ENCODE assay signal across 24 cellular contexts in the genomic region with DNA sequence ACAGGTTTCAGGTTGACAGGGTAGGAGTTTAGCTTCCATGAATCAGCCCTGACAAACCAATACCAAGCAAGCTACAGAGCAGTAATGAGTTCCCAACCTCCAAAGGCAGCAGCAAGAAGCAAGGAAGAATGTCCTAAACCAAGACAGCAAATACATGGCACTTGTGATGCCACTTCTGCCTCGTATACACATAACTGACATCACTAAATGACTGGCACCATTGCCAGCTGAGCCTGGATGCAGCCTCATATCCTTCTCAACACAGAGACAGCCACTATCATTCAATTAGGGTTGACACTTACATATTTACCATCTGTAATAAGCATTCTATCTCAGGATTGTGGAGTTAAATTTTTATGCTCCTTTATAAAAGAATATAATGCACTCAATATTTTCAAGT. TPM values are rescaled to one million over a fixed set of nuclear protein-coding genes. Genes with fewer than 3 reads are reported as not detected.
DNase-seq lines count a peak whose midpoint lies in the region; ATAC-seq and TF ChIP-seq lines count a peak whose summit lies in the region.
"Had no signal": no experiment of that assay in that cellular context is flagged by ENCODE, and none has a peak within 500 bp of the region (broad histone marks: within the 10 kb centered on the region; RNA-seq: fewer than 3 reads in every experiment).

No MANE protein-coding gene starts in this region.

- H3K4me3 ChIP-seq in HL-60 (replicated peaks; ENCODE audit: insufficient read depth, low read length), result no peak overlapping the region
- no peak overlapping the region for H3K4me3 ChIP-seq in spleen
- H3K4me3 ChIP-seq in gastroesophageal sphincter, result no peak overlapping the region
- H3K4me3 ChIP-seq in esophagus squamous epithelium, result no peak overlapping the region
- H3K4me3 ChIP-seq: sigmoid colon, SK-N-MC had no signal

- H3K27ac ChIP-seq in HL-60 (replicated peaks) (peak overlapping the region; percentile 93), spleen (peak overlapping the region in 7 of 8 donors; percentile 9 to 93 (median 87)), gastroesophageal sphincter (peak overlapping the region in 1 of 4 donors; percentile 28), esophagus squamous epithelium (no peak overlapping the region)
- H3K27ac ChIP-seq: sigmoid colon, SK-N-MC had no signal

- ATAC-seq in activated T-cell treated with anti-CD3 and anti-CD28 coated beads, Interleukin-2, amount 50 U/mL, for 72 hours (replicated peaks in 1 of 2), result peak; percentile 14 to 30
- no peak for ATAC-seq in central memory CD8-positive, alpha-beta T cell (replicated peaks; ENCODE audit: extremely low read depth, poor library complexity, severe bottlenecking)
- no peak for ATAC-seq in gastroesophageal sphincter
- ATAC-seq: esophagus mucosa had no signal

- H3K36me3 ChIP-seq in spleen (no peaks in the 10 kb centered on the region), gastroesophageal sphincter (no peaks in the 10 kb centered on the region), esophagus squamous epithelium (no peaks in the 10 kb centered on the region)
- H3K36me3 ChIP-seq: sigmoid colon had no signal

- TF ChIP-seq POLR2A in spleen (IDR thresholded peaks at IDR 0.05), result no peak
- TF ChIP-seq POLR2A in gastroesophageal sphincter (IDR thresholded peaks at IDR 0.05), result no peak
- TF ChIP-seq POLR2A in esophagus squamous epithelium (IDR thresholded peaks at IDR 0.05), result no peak

- 31 to 58% (median 57%) methylated on average over 1 of the region's 1 CpG for WGBS in spleen, 5 donors
- 67% methylated on average over 1 of the region's 1 CpG; no CpG with 5 or more reads in 1 of the 2 donors for whole genome bisulfite sequencing in gastroesophageal sphincter (ENCODE audit: low coverage in 1 of 2), 2 donors
- 47 to 60% methylated on average over 1 of the region's 1 CpG for WGBS in esophagus squamous epithelium, 2 donors

- intact Hi-C loops in spleen (cut with DNase I; ENCODE audit: low total_unique reads), result no loop called here
- intact Hi-C loops in esophagus squamous epithelium (cut with DNase I), result loop anchor here (10.0 kb wide), 1 partner anchor 248 kb away; the partner anchor contains the start of gene RAP1B

- TF ChIP-seq CTCF in HL-60 (IDR thresholded peaks at IDR 0.05; ENCODE audit: insufficient read depth, low read length) (no peak), spleen (IDR thresholded peaks at IDR 0.05 in 8 of 11, conservative IDR thresholded peaks at IDR 0.05 in 3 of 11) (no peak), gastroesophageal sphincter (IDR thresholded peaks at IDR 0.05) (no peak), esophagus squamous epithelium (IDR thresholded peaks at IDR 0.05) (no peak)

- peak overlapping the region; percentile 65 to 68 for H3K4me3 Mint-ChIP-seq in activated T-cell treated with anti-CD3 and anti-CD28 coated beads, Interleukin-2, amount 50 U/mL, for 72 hours
- H3K4me3 Mint-ChIP-seq in central memory CD8-positive, alpha-beta T cell, result peak overlapping the region; percentile 36
- H3K4me3 Mint-ChIP-seq: activated naive CD4-positive, alpha-beta T cell treated with anti-CD3 and anti-CD28 coated beads, Interleukin-2, amount 10 ng/mL, durations not matched to agents 7 days and 5 days; H9 had no signal

- H3K27ac Mint-ChIP-seq in activated T-cell treated with anti-CD3 and anti-CD28 coated beads, Interleukin-2, amount 50 U/mL, for 72 hours, result peak overlapping the region; percentile 89
- H3K27ac Mint-ChIP-seq in central memory CD8-positive, alpha-beta T cell (ENCODE audit: low read depth), result peak overlapping the region; percentile 85
- H3K27ac Mint-ChIP-seq: H9 had no signal

- H3K9me3 ChIP-seq in spleen, result no peaks in the 10 kb centered on the region
- H3K9me3 ChIP-seq in gastroesophageal sphincter, result no peaks in the 10 kb centered on the region
- no peaks in the 10 kb centered on the region for H3K9me3 ChIP-seq in esophagus squamous epithelium
- H3K9me3 ChIP-seq: Caco-2, sigmoid colon had no signal

- peak; percentile 29 to 41 for DNase-seq in activated T-cell treated with anti-CD3 and anti-CD28 coated beads, Interleukin-2, amount 50 U/mL, for 72 hours
- DNase-seq in activated T-cell treated with anti-CD3 and anti-CD28 coated beads, Interleukin-2, amount 50 U/mL, for 48 hours, result no peak
- DNase-seq in HL-60 (ENCODE audit: low read depth in 1 of 2, low spot score in 1 of 2), result no peak
- no peak for DNase-seq in central memory CD8-positive, alpha-beta T cell (ENCODE audit: low spot score in 2 of 2)
- DNase-seq in spleen, result no peak
- no peak for DNase-seq in occipital lobe (lab: John Stamatoyannopoulos, UW)
- DNase-seq in esophagus squamous epithelium (lab: John Stamatoyannopoulos, UW), result no peak
- DNase-seq: activated CD4-positive, CD25-positive, alpha-beta regulatory T cell; activated CD8-positive, alpha-beta memory T cell treated with anti-CD3 and anti-CD28 coated beads, Interleukin-2, amount 50 U/mL, for 48 hours; activated naive CD4-positive, alpha-beta T cell treated with anti-CD3 and anti-CD28 coated beads, Interleukin-2, amount 10 ng/mL, durations not matched to agents 7 days and 5 days; Caco-2; cerebellar nuclear complex; effector CD4-positive, alpha-beta T cell; H9; Karpas-422; NCI-H1092 treated with DMSO at 0.1 percent for 48 hours; NCI-H2081 treated with DMSO at 0.1 percent for 48 hours; posterior cingulate gyrus; sigmoid colon; stimulated activated naive CD4-positive, alpha-beta T cell treated with Interleukin-2 at 50 U/mL for 16 hours; T-helper 9 cell had no signal

- peaks cover 21 to 94% (median 66%) of the 10 kb centered on the region in 6 donors for H3K4me1 ChIP-seq in spleen
- H3K4me1 ChIP-seq in gastroesophageal sphincter, result peaks cover 0 to 23% (median 12%) of the 10 kb centered on the region in 3 donors
- peaks cover 0 to 29% (median 12%) of the 10 kb centered on the region in 3 donors for H3K4me1 ChIP-seq in esophagus squamous epithelium

- no peaks in the 10 kb centered on the region for H3K9me3 Mint-ChIP-seq in activated T-cell treated with anti-CD3 and anti-CD28 coated beads, Interleukin-2, amount 50 U/mL, for 72 hours
- no peaks in the 10 kb centered on the region for H3K9me3 Mint-ChIP-seq in central memory CD8-positive, alpha-beta T cell
- H3K9me3 Mint-ChIP-seq: H9 had no signal

- H3K36me3 Mint-ChIP-seq in activated T-cell treated with anti-CD3 and anti-CD28 coated beads, Interleukin-2, amount 50 U/mL, for 72 hours (ENCODE audit: insufficient read depth in 2 of 2), result no peaks in the 10 kb centered on the region
- peaks cover 14% of the 10 kb centered on the region for H3K36me3 Mint-ChIP-seq in central memory CD8-positive, alpha-beta T cell (ENCODE audit: insufficient read depth)

- H3K4me1 Mint-ChIP-seq in activated T-cell treated with anti-CD3 and anti-CD28 coated beads, Interleukin-2, amount 50 U/mL, for 72 hours (ENCODE audit: low read depth), result peaks cover 77% of the 10 kb centered on the region
- H3K4me1 Mint-ChIP-seq in central memory CD8-positive, alpha-beta T cell, result peaks cover 70% of the 10 kb centered on the region

- H3K27me3 Mint-ChIP-seq in activated T-cell treated with anti-CD3 and anti-CD28 coated beads, Interleukin-2, amount 50 U/mL, for 72 hours (ENCODE audit: low read depth), result no peaks in the 10 kb centered on the region
- H3K27me3 Mint-ChIP-seq in central memory CD8-positive, alpha-beta T cell, result no peaks in the 10 kb centered on the region
- H3K27me3 Mint-ChIP-seq: activated naive CD4-positive, alpha-beta T cell treated with anti-CD3 and anti-CD28 coated beads, Interleukin-2, amount 10 ng/mL, durations not matched to agents 7 days and 5 days had no signal

- H3K27me3 ChIP-seq in HL-60 (ENCODE audit: insufficient read depth, poor library complexity, severe bottlenecking), result no peaks in the 10 kb centered on the region
- H3K27me3 ChIP-seq in spleen (replicated peaks in 1 of 7), result no peaks in the 10 kb centered on the region
- H3K27me3 ChIP-seq in gastroesophageal sphincter, result no peaks in the 10 kb centered on the region
- H3K27me3 ChIP-seq in esophagus squamous epithelium, result no peaks in the 10 kb centered on the region
- H3K27me3 ChIP-seq: sigmoid colon had no signal

- TF ChIP-seq EP300 in gastroesophageal sphincter (IDR thresholded peaks at IDR 0.05), result no peak

RNA-seq across cellular contexts. Expression of gene MDM1, which starts 35.0 kb away (rescaled TPM):
- 10 to 100 TPM; 19.0 to 27.3 TPM for total RNA-seq in activated T-cell treated with anti-CD3 and anti-CD28 coated beads, Interleukin-2, amount 50 U/mL, for 72 hours
- 10 to 100 TPM; 17.6 to 38.9 (median 24.2) TPM for total RNA-seq in spleen
- 10 to 100 TPM; 13.5 to 22.5 (median 13.9) TPM for polyA plus RNA-seq in spleen
- 29.8 TPM for total RNA-seq in occipital lobe
- total RNA-seq in gastroesophageal sphincter, result 10 to 100 TPM; 13.5 to 38.8 (median 23.1) TPM
- 10 to 100 TPM in 2 of 4 donors, 1 to 10 TPM in 2; 8.0 to 14.1 (median 10.5) TPM for total RNA-seq in esophagus squamous epithelium

Comparison
In these comparisons a context has a peak if more than half of its experiments do, and no peak if none do; other contexts are left out.
1. DNase-seq: peak in activated T-cell treated with anti-CD3 and anti-CD28 coated beads, Interleukin-2, amount 50 U/mL, for 72 hours (2 of 2); none in activated T-cell treated with anti-CD3 and anti-CD28 coated beads, Interleukin-2, amount 50 U/mL, for 48 hours (0 of 2), HL-60 (0 of 2), central memory CD8-positive, alpha-beta T cell (0 of 2), spleen (single experiment), occipital lobe (single experiment) and esophagus squamous epithelium (single experiment).
2. ATAC-seq: peak in activated T-cell treated with anti-CD3 and anti-CD28 coated beads, Interleukin-2, amount 50 U/mL, for 72 hours (2 of 2); none in central memory CD8-positive, alpha-beta T cell (single experiment) and gastroesophageal sphincter (single experiment).
3. H3K27ac ChIP-seq: peak in HL-60 (single experiment) and spleen (7 of 8); none in esophagus squamous epithelium (0 of 4).